1 cellular context compared by ENCODE assay signal in the genomic region with DNA sequence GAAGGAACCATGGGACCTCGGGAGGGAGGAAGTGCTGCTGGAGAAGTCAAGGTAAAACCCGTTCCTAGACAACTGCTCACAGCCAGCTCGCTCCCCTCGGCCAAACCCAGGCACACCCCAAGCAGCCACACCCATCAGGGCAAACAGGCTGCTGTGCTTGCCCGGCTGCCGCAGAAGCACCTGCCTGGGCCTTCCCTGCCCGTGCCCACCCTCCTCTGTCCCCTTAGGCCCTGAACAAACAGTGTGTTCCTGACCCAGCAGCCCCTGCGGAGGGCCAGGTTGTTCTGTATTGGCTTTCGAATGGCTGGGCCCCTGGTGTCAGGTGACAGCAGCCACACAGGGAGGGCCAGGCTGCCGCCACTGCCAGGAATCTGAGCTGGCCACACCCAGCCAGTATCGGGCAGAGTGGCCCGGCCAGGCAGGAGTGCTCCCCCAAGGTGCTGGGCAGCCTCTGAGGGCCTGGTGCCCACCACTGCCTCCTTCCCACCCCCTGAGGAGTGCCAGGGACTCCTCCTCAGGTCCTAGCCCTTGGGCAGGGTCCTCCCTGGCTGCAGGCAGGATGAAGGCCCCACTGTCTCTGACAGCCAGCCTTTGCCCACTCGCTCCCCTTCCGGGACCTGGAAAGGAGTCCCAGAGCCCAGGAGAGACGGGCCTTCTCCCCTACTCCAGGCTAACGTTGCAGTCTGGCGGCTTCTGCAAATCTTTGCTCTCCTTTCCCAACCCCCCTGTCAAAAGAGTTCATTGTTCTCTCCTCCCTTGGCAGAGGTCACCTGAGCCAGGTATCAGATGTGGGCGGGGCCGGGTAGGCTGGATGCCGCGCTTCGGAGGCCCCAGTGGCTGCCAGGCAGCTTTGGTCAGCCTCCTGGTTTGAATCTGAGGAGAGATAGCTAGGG.
TF ChIP-seq lines count a peak whose summit lies in the region.

No MANE protein-coding gene starts in this region.

TF ChIP-seq in H1, 55 proteins besides CTCF, POLR2A, EP300 and RAD21:
- no peak for TF ChIP-seq CBX5 (IDR thresholded peaks at IDR 0.05; ENCODE audit: low read depth, low read length)
- TF ChIP-seq CHD2 (IDR thresholded peaks at IDR 0.05; ENCODE audit: low read length): no peak
- peak; percentile 67 for TF ChIP-seq ASH2L (IDR thresholded peaks at IDR 0.05; ENCODE audit: low read length)
- no peak for TF ChIP-seq SRF (IDR thresholded peaks at IDR 0.05; ENCODE audit: low read depth, low read length)
- TF ChIP-seq RFX5 (IDR thresholded peaks at IDR 0.05; ENCODE audit: borderline replicate concordance, low read depth, low read length): no peak
- TF ChIP-seq CHD1 (IDR thresholded peaks at IDR 0.05; ENCODE audit: low read depth, low read length): no peak
- TF ChIP-seq, protein P1, sequence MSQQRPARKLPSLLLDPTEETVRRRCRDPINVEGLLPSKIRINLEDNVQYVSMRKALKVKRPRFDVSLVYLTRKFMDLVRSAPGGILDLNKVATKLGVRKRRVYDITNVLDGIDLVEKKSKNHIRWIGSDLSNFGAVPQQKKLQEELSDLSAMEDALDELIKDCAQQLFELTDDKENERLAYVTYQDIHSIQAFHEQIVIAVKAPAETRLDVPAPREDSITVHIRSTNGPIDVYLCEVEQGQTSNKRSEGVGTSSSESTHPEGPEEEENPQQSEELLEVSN (IDR thresholded peaks at IDR 0.05): no peak
- TF ChIP-seq BCL11A (IDR thresholded peaks at IDR 0.05; ENCODE audit: low read depth in 2 of 2, low read length in 2 of 2): no peak
- TF ChIP-seq CEBPB (IDR thresholded peaks at IDR 0.05; ENCODE audit: low read depth, low read length): no peak
- TF ChIP-seq GTF2F1 (IDR thresholded peaks at IDR 0.05; ENCODE audit: borderline replicate concordance, low read depth, low read length): no peak
- TF ChIP-seq MAFK (IDR thresholded peaks at IDR 0.05; ENCODE audit: low read depth, low read length): no peak
- no peak for TF ChIP-seq SIX5 (IDR thresholded peaks at IDR 0.05; ENCODE audit: low read depth, low read length)
- no peak for TF ChIP-seq RNF2 (IDR thresholded peaks at IDR 0.05; ENCODE audit: borderline replicate concordance, low read depth, low read length, missing control alignments, poor library complexity, severe bottlenecking)
- no peak for TF ChIP-seq TEAD4 (IDR thresholded peaks at IDR 0.05; ENCODE audit: low read depth, low read length)
- no peak for TF ChIP-seq KDM4A (IDR thresholded peaks at IDR 0.05; ENCODE audit: low read depth, low read length, severe bottlenecking)
- TF ChIP-seq, protein P2, sequence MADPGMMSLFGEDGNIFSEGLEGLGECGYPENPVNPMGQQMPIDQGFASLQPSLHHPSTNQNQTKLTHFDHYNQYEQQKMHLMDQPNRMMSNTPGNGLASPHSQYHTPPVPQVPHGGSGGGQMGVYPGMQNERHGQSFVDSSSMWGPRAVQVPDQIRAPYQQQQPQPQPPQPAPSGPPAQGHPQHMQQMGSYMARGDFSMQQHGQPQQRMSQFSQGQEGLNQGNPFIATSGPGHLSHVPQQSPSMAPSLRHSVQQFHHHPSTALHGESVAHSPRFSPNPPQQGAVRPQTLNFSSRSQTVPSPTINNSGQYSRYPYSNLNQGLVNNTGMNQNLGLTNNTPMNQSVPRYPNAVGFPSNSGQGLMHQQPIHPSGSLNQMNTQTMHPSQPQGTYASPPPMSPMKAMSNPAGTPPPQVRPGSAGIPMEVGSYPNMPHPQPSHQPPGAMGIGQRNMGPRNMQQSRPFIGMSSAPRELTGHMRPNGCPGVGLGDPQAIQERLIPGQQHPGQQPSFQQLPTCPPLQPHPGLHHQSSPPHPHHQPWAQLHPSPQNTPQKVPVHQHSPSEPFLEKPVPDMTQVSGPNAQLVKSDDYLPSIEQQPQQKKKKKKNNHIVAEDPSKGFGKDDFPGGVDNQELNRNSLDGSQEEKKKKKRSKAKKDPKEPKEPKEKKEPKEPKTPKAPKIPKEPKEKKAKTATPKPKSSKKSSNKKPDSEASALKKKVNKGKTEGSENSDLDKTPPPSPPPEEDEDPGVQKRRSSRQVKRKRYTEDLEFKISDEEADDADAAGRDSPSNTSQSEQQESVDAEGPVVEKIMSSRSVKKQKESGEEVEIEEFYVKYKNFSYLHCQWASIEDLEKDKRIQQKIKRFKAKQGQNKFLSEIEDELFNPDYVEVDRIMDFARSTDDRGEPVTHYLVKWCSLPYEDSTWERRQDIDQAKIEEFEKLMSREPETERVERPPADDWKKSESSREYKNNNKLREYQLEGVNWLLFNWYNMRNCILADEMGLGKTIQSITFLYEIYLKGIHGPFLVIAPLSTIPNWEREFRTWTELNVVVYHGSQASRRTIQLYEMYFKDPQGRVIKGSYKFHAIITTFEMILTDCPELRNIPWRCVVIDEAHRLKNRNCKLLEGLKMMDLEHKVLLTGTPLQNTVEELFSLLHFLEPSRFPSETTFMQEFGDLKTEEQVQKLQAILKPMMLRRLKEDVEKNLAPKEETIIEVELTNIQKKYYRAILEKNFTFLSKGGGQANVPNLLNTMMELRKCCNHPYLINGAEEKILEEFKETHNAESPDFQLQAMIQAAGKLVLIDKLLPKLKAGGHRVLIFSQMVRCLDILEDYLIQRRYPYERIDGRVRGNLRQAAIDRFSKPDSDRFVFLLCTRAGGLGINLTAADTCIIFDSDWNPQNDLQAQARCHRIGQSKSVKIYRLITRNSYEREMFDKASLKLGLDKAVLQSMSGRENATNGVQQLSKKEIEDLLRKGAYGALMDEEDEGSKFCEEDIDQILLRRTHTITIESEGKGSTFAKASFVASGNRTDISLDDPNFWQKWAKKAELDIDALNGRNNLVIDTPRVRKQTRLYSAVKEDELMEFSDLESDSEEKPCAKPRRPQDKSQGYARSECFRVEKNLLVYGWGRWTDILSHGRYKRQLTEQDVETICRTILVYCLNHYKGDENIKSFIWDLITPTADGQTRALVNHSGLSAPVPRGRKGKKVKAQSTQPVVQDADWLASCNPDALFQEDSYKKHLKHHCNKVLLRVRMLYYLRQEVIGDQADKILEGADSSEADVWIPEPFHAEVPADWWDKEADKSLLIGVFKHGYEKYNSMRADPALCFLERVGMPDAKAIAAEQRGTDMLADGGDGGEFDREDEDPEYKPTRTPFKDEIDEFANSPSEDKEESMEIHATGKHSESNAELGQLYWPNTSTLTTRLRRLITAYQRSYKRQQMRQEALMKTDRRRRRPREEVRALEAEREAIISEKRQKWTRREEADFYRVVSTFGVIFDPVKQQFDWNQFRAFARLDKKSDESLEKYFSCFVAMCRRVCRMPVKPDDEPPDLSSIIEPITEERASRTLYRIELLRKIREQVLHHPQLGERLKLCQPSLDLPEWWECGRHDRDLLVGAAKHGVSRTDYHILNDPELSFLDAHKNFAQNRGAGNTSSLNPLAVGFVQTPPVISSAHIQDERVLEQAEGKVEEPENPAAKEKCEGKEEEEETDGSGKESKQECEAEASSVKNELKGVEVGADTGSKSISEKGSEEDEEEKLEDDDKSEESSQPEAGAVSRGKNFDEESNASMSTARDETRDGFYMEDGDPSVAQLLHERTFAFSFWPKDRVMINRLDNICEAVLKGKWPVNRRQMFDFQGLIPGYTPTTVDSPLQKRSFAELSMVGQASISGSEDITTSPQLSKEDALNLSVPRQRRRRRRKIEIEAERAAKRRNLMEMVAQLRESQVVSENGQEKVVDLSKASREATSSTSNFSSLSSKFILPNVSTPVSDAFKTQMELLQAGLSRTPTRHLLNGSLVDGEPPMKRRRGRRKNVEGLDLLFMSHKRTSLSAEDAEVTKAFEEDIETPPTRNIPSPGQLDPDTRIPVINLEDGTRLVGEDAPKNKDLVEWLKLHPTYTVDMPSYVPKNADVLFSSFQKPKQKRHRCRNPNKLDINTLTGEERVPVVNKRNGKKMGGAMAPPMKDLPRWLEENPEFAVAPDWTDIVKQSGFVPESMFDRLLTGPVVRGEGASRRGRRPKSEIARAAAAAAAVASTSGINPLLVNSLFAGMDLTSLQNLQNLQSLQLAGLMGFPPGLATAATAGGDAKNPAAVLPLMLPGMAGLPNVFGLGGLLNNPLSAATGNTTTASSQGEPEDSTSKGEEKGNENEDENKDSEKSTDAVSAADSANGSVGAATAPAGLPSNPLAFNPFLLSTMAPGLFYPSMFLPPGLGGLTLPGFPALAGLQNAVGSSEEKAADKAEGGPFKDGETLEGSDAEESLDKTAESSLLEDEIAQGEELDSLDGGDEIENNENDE (IDR thresholded peaks at IDR 0.05; ENCODE audit: insufficient replicate concordance, low read length): no peak
- TF ChIP-seq CREB1 (IDR thresholded peaks at IDR 0.05): no peak
- no peak for TF ChIP-seq EGR1 (IDR thresholded peaks at IDR 0.05; ENCODE audit: borderline replicate concordance, low read depth, low read length)
- TF ChIP-seq TCF12 (IDR thresholded peaks at IDR 0.05; ENCODE audit: low read depth, low read length): no peak
- TF ChIP-seq SIN3A (conservative IDR thresholded peaks at IDR 0.05 in 1 of 2, IDR thresholded peaks at IDR 0.05 in 1 of 2; ENCODE audit: low read depth in 1 of 2, low read length in 2 of 2): peak in 1 of 2 experiments; percentile 91; a peak in 2 of 4 replicates
- TF ChIP-seq SP1 (IDR thresholded peaks at IDR 0.05; ENCODE audit: low read depth, low read length): peak; percentile 16; the same call in 1 of the 2 replicates
- peak; percentile 85 for TF ChIP-seq CTBP2 (IDR thresholded peaks at IDR 0.05; ENCODE audit: borderline replicate concordance, insufficient read depth, insufficient read length, low read length)
- peak; percentile 36; the same call in 1 of the 2 replicates for TF ChIP-seq TAF1 (IDR thresholded peaks at IDR 0.05; ENCODE audit: low read depth, low read length)
- peak; percentile 91; the same call in 1 of the 2 replicates for TF ChIP-seq SP4 (IDR thresholded peaks at IDR 0.05; ENCODE audit: low read length)
- TF ChIP-seq, protein P3, sequence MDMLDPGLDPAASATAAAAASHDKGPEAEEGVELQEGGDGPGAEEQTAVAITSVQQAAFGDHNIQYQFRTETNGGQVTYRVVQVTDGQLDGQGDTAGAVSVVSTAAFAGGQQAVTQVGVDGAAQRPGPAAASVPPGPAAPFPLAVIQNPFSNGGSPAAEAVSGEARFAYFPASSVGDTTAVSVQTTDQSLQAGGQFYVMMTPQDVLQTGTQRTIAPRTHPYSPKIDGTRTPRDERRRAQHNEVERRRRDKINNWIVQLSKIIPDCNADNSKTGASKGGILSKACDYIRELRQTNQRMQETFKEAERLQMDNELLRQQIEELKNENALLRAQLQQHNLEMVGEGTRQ (IDR thresholded peaks at IDR 0.05; ENCODE audit: low read length): peak; percentile 49; the same call in 1 of the 2 replicates
- TF ChIP-seq NANOG (IDR thresholded peaks at IDR 0.05; ENCODE audit: insufficient read depth, low read depth, low read length, poor library complexity, severe bottlenecking): no peak
- 0 out of 2 replicates have a peak, but pooled peaks have one; percentile 28 for TF ChIP-seq PHF8 (conservative IDR thresholded peaks at IDR 0.05; ENCODE audit: low read depth, low read length)
- TF ChIP-seq KDM5A (IDR thresholded peaks at IDR 0.05; ENCODE audit: low read length): no peak
- TF ChIP-seq HDAC2 (IDR thresholded peaks at IDR 0.05; ENCODE audit: borderline replicate concordance in 1 of 2, low read depth in 2 of 2, low read length in 2 of 2): peak in 1 of 2 experiments; percentile 56; a peak in 1 of 4 replicates
- TF ChIP-seq KDM1A (IDR thresholded peaks at IDR 0.05; ENCODE audit: borderline replicate concordance, low read length): no peak
- TF ChIP-seq, protein P4, sequence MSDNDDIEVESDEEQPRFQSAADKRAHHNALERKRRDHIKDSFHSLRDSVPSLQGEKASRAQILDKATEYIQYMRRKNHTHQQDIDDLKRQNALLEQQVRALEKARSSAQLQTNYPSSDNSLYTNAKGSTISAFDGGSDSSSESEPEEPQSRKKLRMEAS (IDR thresholded peaks at IDR 0.05): peak; percentile 44
- TF ChIP-seq RXRA (IDR thresholded peaks at IDR 0.05; ENCODE audit: insufficient read depth, low read depth, low read length): no peak
- TF ChIP-seq POLR2AphosphoS5 (IDR thresholded peaks at IDR 0.05; ENCODE audit: low read depth, low read length): no peak; the same call in 1 of the 2 replicates
- no peak for TF ChIP-seq JUND (IDR thresholded peaks at IDR 0.05; ENCODE audit: low read length)
- TF ChIP-seq YY1 (IDR thresholded peaks at IDR 0.05; ENCODE audit: low read depth, low read length): no peak
- TF ChIP-seq GABPA (IDR thresholded peaks at IDR 0.05; ENCODE audit: borderline replicate concordance, insufficient read depth, low read length): no peak
- TF ChIP-seq TBP (IDR thresholded peaks at IDR 0.05; ENCODE audit: low read depth, low read length): peak; percentile 24; the same call in 1 of the 2 replicates
- no peak for TF ChIP-seq CBX8 (IDR thresholded peaks at IDR 0.05; ENCODE audit: borderline replicate concordance, low read depth, low read length)
- no peak for TF ChIP-seq RBBP5 (IDR thresholded peaks at IDR 0.05; ENCODE audit: borderline replicate concordance, low read depth, low read length)
- TF ChIP-seq, protein P5, sequence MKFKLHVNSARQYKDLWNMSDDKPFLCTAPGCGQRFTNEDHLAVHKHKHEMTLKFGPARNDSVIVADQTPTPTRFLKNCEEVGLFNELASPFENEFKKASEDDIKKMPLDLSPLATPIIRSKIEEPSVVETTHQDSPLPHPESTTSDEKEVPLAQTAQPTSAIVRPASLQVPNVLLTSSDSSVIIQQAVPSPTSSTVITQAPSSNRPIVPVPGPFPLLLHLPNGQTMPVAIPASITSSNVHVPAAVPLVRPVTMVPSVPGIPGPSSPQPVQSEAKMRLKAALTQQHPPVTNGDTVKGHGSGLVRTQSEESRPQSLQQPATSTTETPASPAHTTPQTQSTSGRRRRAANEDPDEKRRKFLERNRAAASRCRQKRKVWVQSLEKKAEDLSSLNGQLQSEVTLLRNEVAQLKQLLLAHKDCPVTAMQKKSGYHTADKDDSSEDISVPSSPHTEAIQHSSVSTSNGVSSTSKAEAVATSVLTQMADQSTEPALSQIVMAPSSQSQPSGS (IDR thresholded peaks at IDR 0.05; ENCODE audit: low read length): no peak
- no peak for TF ChIP-seq ZNF274 (IDR thresholded peaks at IDR 0.05; ENCODE audit: borderline replicate concordance, extremely low read depth, low read length)
